23 cellular contexts compared by ENCODE assay signal in genomic region chr9:134041649-134041962, GRCh38. TPM values are rescaled to one million over a fixed set of nuclear protein-coding genes. Genes with fewer than 3 reads are reported as not detected.
DNase-seq lines count a peak whose midpoint lies in the region; ATAC-seq and TF ChIP-seq lines count a peak whose summit lies in the region.
"Had no signal": no experiment of that assay in that cellular context is flagged by ENCODE, and none has a peak within 500 bp of the region (broad histone marks: within the 10 kb centered on the region; RNA-seq: fewer than 3 reads in every experiment).

No MANE protein-coding gene starts in this region.

- no peak overlapping the region for H2AK5ac ChIP-seq in neuronal stem cell (ENCODE audit: low read depth, low read length)

- H2BK15ac ChIP-seq in neuronal stem cell (ENCODE audit: low read length), result no peak overlapping the region

- H3K27me3 ChIP-seq in neuronal stem cell (ENCODE audit: control insufficient read depth in 3 of 3, insufficient read depth in 3 of 3, low read depth in 1 of 3, low read length in 3 of 3) (no peaks in the 10 kb centered on the region), PC-3 (ENCODE audit: low read length) (no peaks in the 10 kb centered on the region)
- H3K27me3 ChIP-seq: BLaER1 treated with 17β-estradiol and CSF1 and Interleukin-3, amounts not matched to agents 10 nM and 100 nM; SJCRH30 had no signal

- H3K9me3 ChIP-seq in neuronal stem cell (replicated peaks in 1 of 2; ENCODE audit: control insufficient read depth in 2 of 2, insufficient read depth in 1 of 2, low read depth in 1 of 2, low read length in 2 of 2) (no peaks in the 10 kb centered on the region), PC-3 (ENCODE audit: low read length) (no peaks in the 10 kb centered on the region)

- H3K9me3 Mint-ChIP-seq in stimulated activated effector memory CD8-positive, alpha-beta T cell treated with anti-CD3 and anti-CD28 coated beads, Interleukin-12 subunit alpha, Interleukin-12 subunit beta, amount 100 ng/mL, for 72 hours, result no peaks in the 10 kb centered on the region

- no peak overlapping the region for H4K91ac ChIP-seq in neuronal stem cell (ENCODE audit: low read depth, low read length, poor library complexity)

- H3K36me3 ChIP-seq in neuronal stem cell (replicated peaks in 1 of 2; ENCODE audit: control insufficient read depth in 2 of 2, insufficient read depth in 2 of 2, low read length in 2 of 2) (peaks cover 65 to 98% of the 10 kb centered on the region in 2 donors), PC-3 (ENCODE audit: low read depth, low read length) (no peaks in the 10 kb centered on the region)

- no TSS peak for BruUV-seq in PC-3 (replicated peaks; lab: Mats Ljungman, UMichigan)

- H4K20me1 ChIP-seq in PC-3 (ENCODE audit: low read length), result no peaks in the 10 kb centered on the region

- H2AFZ ChIP-seq in neuronal stem cell (ENCODE audit: low read length), result no peak overlapping the region
- no peak overlapping the region for H2AFZ ChIP-seq in PC-3 (ENCODE audit: low read length)

- peaks cover 44% of the 10 kb centered on the region for H3K36me3 Mint-ChIP-seq in stimulated activated effector memory CD8-positive, alpha-beta T cell treated with anti-CD3 and anti-CD28 coated beads, Interleukin-12 subunit alpha, Interleukin-12 subunit beta, amount 100 ng/mL, for 72 hours

- H3K79me1 ChIP-seq in neuronal stem cell (ENCODE audit: low read depth, low read length), result peaks cover 6% of the 10 kb centered on the region

- no peak overlapping the region for H4K8ac ChIP-seq in neuronal stem cell (ENCODE audit: low read depth, low read length)

- H3K4ac ChIP-seq in neuronal stem cell (ENCODE audit: low read length), result no peak overlapping the region

- no peak overlapping the region for H3K4me3 ChIP-seq in neuronal stem cell (ENCODE audit: low read length in 2 of 2)
- H3K4me3 ChIP-seq in PC-3 (ENCODE audit: low read length), result no peak overlapping the region
- H3K4me3 ChIP-seq: BLaER1 treated with 17β-estradiol and CSF1 and Interleukin-3, amounts not matched to agents 10 nM and 100 nM; SJCRH30 had no signal

- no peaks in the 10 kb centered on the region for H3K4me1 Mint-ChIP-seq in stimulated activated effector memory CD8-positive, alpha-beta T cell treated with anti-CD3 and anti-CD28 coated beads, Interleukin-12 subunit alpha, Interleukin-12 subunit beta, amount 100 ng/mL, for 72 hours
- H3K4me1 Mint-ChIP-seq: CD4-positive, alpha-beta memory T cell; IgD-negative memory B cell had no signal

- ATAC-seq in left ventricle myocardium superior (no peak), HG02973 (IDR thresholded peaks at IDR 0.05; ENCODE audit: unreplicated experiment) (no peak), PC-3 (no peak)
- ATAC-seq in stimulated activated effector memory CD8-positive, alpha-beta T cell treated with anti-CD3 and anti-CD28 coated beads, Interleukin-12 subunit alpha, Interleukin-12 subunit beta, amount 100 ng/mL, for 72 hours, result no peak
- ATAC-seq: Panc1 had no signal

- peak overlapping the region; percentile 46 for H2BK12ac ChIP-seq in neuronal stem cell (ENCODE audit: low read length)

- DNase-seq in left ventricle myocardium superior (peak; percentile 16), cardiac septum (ENCODE audit: low spot score) (no peak), iPS-NIHi11 (ENCODE audit: low spot score) (peak; percentile 3), neuronal stem cell (ENCODE audit: low spot score) (no peak), PC-3 (no peak)
- DNase-seq in stimulated activated effector memory CD8-positive, alpha-beta T cell treated with anti-CD3 and anti-CD28 coated beads, Interleukin-12 subunit alpha, Interleukin-12 subunit beta, amount 100 ng/mL, for 72 hours (ENCODE audit: low spot score in 2 of 2), result no peak
- DNase-seq: CD4-positive, alpha-beta memory T cell; COR-L47; DMS53; GOT3; HCEC 1CT; NCI-H1092; NCI-H1417 treated with DMSO at 0.1 percent for 48 hours; NCI-H1694 treated with DMSO at 0.1 percent for 48 hours; NCI-H2081; NCI-H2227 treated with DMSO at 0.1 percent for 48 hours; NCI-H526 treated with DMSO at 0.1 percent for 48 hours had no signal

- no peaks in the 10 kb centered on the region for H3F3A ChIP-seq in PC-3 (ENCODE audit: low read length, unreplicated experiment)

- no CpG with 5 or more reads among the region's 16 CpGs for WGBS in neuronal stem cell (ENCODE audit: extremely low coverage in 2 of 2, insufficient read length in 2 of 2, insufficient replicate concordance in 1 of 2), 2 donors

- H3K4me1 ChIP-seq in neuronal stem cell (ENCODE audit: control insufficient read depth in 2 of 2, insufficient read depth in 1 of 2, low read depth in 1 of 2, low read length in 2 of 2), result no peaks in the 10 kb centered on the region
- no peaks in the 10 kb centered on the region for H3K4me1 ChIP-seq in PC-3 (ENCODE audit: insufficient read depth, low read length)

- H3K9me2 ChIP-seq in PC-3 (replicated peaks; ENCODE audit: low read length), result no peaks in the 10 kb centered on the region

- no peak overlapping the region for H3K4me3 Mint-ChIP-seq in stimulated activated effector memory CD8-positive, alpha-beta T cell treated with anti-CD3 and anti-CD28 coated beads, Interleukin-12 subunit alpha, Interleukin-12 subunit beta, amount 100 ng/mL, for 72 hours
- H3K4me3 Mint-ChIP-seq: CD4-positive, alpha-beta memory T cell; IgD-negative memory B cell had no signal

- H3K79me2 ChIP-seq in PC-3 (ENCODE audit: low read length), result no peaks in the 10 kb centered on the region

- H3K27ac ChIP-seq in neuronal stem cell (replicated peaks; ENCODE audit: low read length), result no peak overlapping the region
- H3K27ac ChIP-seq in PC-3 (ENCODE audit: low read length), result no peak overlapping the region
- H3K27ac ChIP-seq: BLaER1 treated with 17β-estradiol and CSF1 and Interleukin-3, amounts not matched to agents 10 nM and 100 nM; KMS-11; SJCRH30 had no signal

- CTCF ChIA-PET in PC-3 (lab: Charles Lee), result no interaction called here

- POLR2A ChIA-PET in PC-3 (lab: Charles Lee; ENCODE audit: unreplicated experiment), result no interaction called here

- no peak overlapping the region for H3K23ac ChIP-seq in neuronal stem cell (ENCODE audit: low read depth, low read length, poor library complexity)

- H3K9ac ChIP-seq in neuronal stem cell (ENCODE audit: low read depth, low read length, poor library complexity), result no peak overlapping the region
- H3K9ac ChIP-seq in PC-3 (ENCODE audit: low read length), result no peak overlapping the region
- H3K9ac ChIP-seq: BLaER1 treated with 17β-estradiol and CSF1 and Interleukin-3, amounts not matched to agents 10 nM and 100 nM; KMS-11 had no signal

- no peak overlapping the region for H2BK120ac ChIP-seq in neuronal stem cell (ENCODE audit: low read depth, low read length)

- H2BK5ac ChIP-seq in neuronal stem cell (ENCODE audit: low read length), result peak overlapping the region; percentile 29

- no peak overlapping the region for H3K14ac ChIP-seq in neuronal stem cell (ENCODE audit: low read length)

- TF ChIP-seq CTCF in PC-3 (conservative IDR thresholded peaks at IDR 0.05; ENCODE audit: low read depth, low read length), result no peak

- intact Hi-C loops in left ventricle myocardium superior (cut with micrococcal nuclease) (no loop called here), cardiac septum (cut with DNase I) (no loop called here), PC-3 (cut with micrococcal nuclease) (no loop called here)

- H3K27ac Mint-ChIP-seq in stimulated activated effector memory CD8-positive, alpha-beta T cell treated with anti-CD3 and anti-CD28 coated beads, Interleukin-12 subunit alpha, Interleukin-12 subunit beta, amount 100 ng/mL, for 72 hours, result no peak overlapping the region
- H3K27ac Mint-ChIP-seq: CD4-positive, alpha-beta memory T cell; IgD-negative memory B cell had no signal

- H3K4me2 ChIP-seq in neuronal stem cell (ENCODE audit: insufficient read depth, low read length, poor library complexity, severe bottlenecking), result no peak overlapping the region
- H3K4me2 ChIP-seq in PC-3 (ENCODE audit: low read length), result no peak overlapping the region
- H3K4me2 ChIP-seq: BLaER1 treated with 17β-estradiol and CSF1 and Interleukin-3, amounts not matched to agents 10 nM and 100 nM; KMS-11 had no signal

- H3K18ac ChIP-seq in neuronal stem cell (ENCODE audit: low read length), result no peak overlapping the region

RNA-seq across cellular contexts. Expression of gene BRD3OS, which starts 16.3 kb away (rescaled TPM):
- total RNA-seq in left ventricle myocardium superior, result 4.7 TPM
- 9.0 TPM for total RNA-seq in cardiac septum
- 33.0 TPM for polyA plus RNA-seq in neuronal stem cell (2013, experiment 1 of 2)
- 33.5 TPM for polyA plus RNA-seq in neuronal stem cell (2013, experiment 2 of 2)
- total RNA-seq in PC-3 (2014; rRNA removed), result 13.6 and 19.9 TPM in 2 replicates

RNA-seq across cellular contexts. Expression of gene BRD3, which starts 26.2 kb away (rescaled TPM):
- total RNA-seq in left ventricle myocardium superior, result 28.7 TPM
- 27.5 TPM for total RNA-seq in cardiac septum
- 47.9 TPM for polyA plus RNA-seq in neuronal stem cell (2013, experiment 1 of 2)
- polyA plus RNA-seq in neuronal stem cell (2013, experiment 2 of 2), result 50.2 TPM
- total RNA-seq in PC-3 (2014; rRNA removed), result 4.4 and 5.5 TPM in 2 replicates

RNA-seq across cellular contexts. Expression of gene VAV2, which starts 49.5 kb away (rescaled TPM):
- total RNA-seq in left ventricle myocardium superior (6.1 TPM), cardiac septum (8.1 TPM), PC-3 (2014; rRNA removed) (9.7 and 15.9 TPM in 2 replicates)
- polyA plus RNA-seq in neuronal stem cell (2013, experiment 1 of 2), result 18.5 TPM
- polyA plus RNA-seq in neuronal stem cell (2013, experiment 2 of 2), result 18.8 TPM

Comparison
In these comparisons a context has a peak if more than half of its experiments do, and no peak if none do; other contexts are left out.
1. DNase-seq: peak in left ventricle myocardium superior (single experiment) and iPS-NIHi11 (single experiment); none in cardiac septum (single experiment), neuronal stem cell (single experiment), stimulated activated effector memory CD8-positive, alpha-beta T cell treated with anti-CD3 and anti-CD28 coated beads, Interleukin-12 subunit alpha, Interleukin-12 subunit beta, amount 100 ng/mL, for 72 hours (0 of 2) and PC-3 (single experiment).